Comparison of ENCODE assay signal across 11 cellular contexts in genomic region chr11:5691963-5692358, GRCh38. TPM values are rescaled to one million over a fixed set of nuclear protein-coding genes. Genes with fewer than 3 reads are reported as not detected.
DNase-seq lines count a peak whose midpoint lies in the region; ATAC-seq lines count a peak whose summit lies in the region.
"Had no signal": no experiment of that assay in that cellular context is flagged by ENCODE, and none has a peak within 500 bp of the region (broad histone marks: within the 10 kb centered on the region; RNA-seq: fewer than 3 reads in every experiment).

No MANE protein-coding gene starts in this region.

- H3K36me3 ChIP-seq in CD4-positive, CD25-positive, alpha-beta regulatory T cell (ENCODE audit: control insufficient read depth, insufficient read depth, low read length) = peaks cover 34% of the 10 kb centered on the region
- H3K36me3 ChIP-seq in KOPT-K1 (ENCODE audit: insufficient read depth, low read length) = peaks cover 11% of the 10 kb centered on the region

- H3K4me3 ChIP-seq in CD4-positive, CD25-positive, alpha-beta regulatory T cell (ENCODE audit: low read depth, low read length) = peak overlapping the region; percentile 96

- H3K27me3 ChIP-seq in CD4-positive, CD25-positive, alpha-beta regulatory T cell (ENCODE audit: control insufficient read depth, insufficient read depth, low read length) = no peaks in the 10 kb centered on the region

- no peaks in the 10 kb centered on the region for H3K27me3 Mint-ChIP-seq in CD4-positive, CD25-positive, alpha-beta regulatory T cell
- no peaks in the 10 kb centered on the region for H3K27me3 Mint-ChIP-seq in activated naive CD8-positive, alpha-beta T cell treated with anti-CD3 and anti-CD28 coated beads, Interleukin-2, amount 10 ng/mL, durations not matched to agents 7 days and 5 days
- no peaks in the 10 kb centered on the region for H3K27me3 Mint-ChIP-seq in naive thymus-derived CD8-positive, alpha-beta T cell

- H3K9me3 Mint-ChIP-seq in CD4-positive, CD25-positive, alpha-beta regulatory T cell = no peaks in the 10 kb centered on the region
- H3K9me3 Mint-ChIP-seq in activated naive CD8-positive, alpha-beta T cell treated with anti-CD3 and anti-CD28 coated beads, Interleukin-2, amount 10 ng/mL, durations not matched to agents 7 days and 5 days = no peaks in the 10 kb centered on the region
- H3K9me3 Mint-ChIP-seq in naive thymus-derived CD8-positive, alpha-beta T cell = no peaks in the 10 kb centered on the region

- peaks cover 29% of the 10 kb centered on the region for H3K36me3 Mint-ChIP-seq in CD4-positive, CD25-positive, alpha-beta regulatory T cell
- peaks cover 41% of the 10 kb centered on the region for H3K36me3 Mint-ChIP-seq in activated naive CD8-positive, alpha-beta T cell treated with anti-CD3 and anti-CD28 coated beads, Interleukin-2, amount 10 ng/mL, durations not matched to agents 7 days and 5 days
- peaks cover 5 to 38% (median 28%) of the 10 kb centered on the region in 3 donors for H3K36me3 Mint-ChIP-seq in naive thymus-derived CD8-positive, alpha-beta T cell

- H3K4me3 Mint-ChIP-seq in CD4-positive, CD25-positive, alpha-beta regulatory T cell = peak overlapping the region; percentile 93 to 98 (median 96)
- H3K4me3 Mint-ChIP-seq in activated naive CD8-positive, alpha-beta T cell treated with anti-CD3 and anti-CD28 coated beads, Interleukin-2, amount 10 ng/mL, durations not matched to agents 7 days and 5 days = peak overlapping the region; percentile 96
- H3K4me3 Mint-ChIP-seq in naive thymus-derived CD8-positive, alpha-beta T cell = peak overlapping the region; percentile 92 to 97 (median 94)

- H3K27ac ChIP-seq in CD4-positive, CD25-positive, alpha-beta regulatory T cell (ENCODE audit: insufficient read depth, low read length, poor library complexity, severe bottlenecking) = peak overlapping the region; percentile 87
- peak overlapping the region; percentile 33 for H3K27ac ChIP-seq in KOPT-K1 (ENCODE audit: low read depth, low read length, poor library complexity, severe bottlenecking)
- H3K27ac ChIP-seq: KMS-11 had no signal

- peaks cover 26 to 67% (median 58%) of the 10 kb centered on the region in 4 donors for H3K4me1 Mint-ChIP-seq in CD4-positive, CD25-positive, alpha-beta regulatory T cell
- H3K4me1 Mint-ChIP-seq in activated naive CD8-positive, alpha-beta T cell treated with anti-CD3 and anti-CD28 coated beads, Interleukin-2, amount 10 ng/mL, durations not matched to agents 7 days and 5 days = peaks cover 49% of the 10 kb centered on the region
- peaks cover 41 to 75% (median 67%) of the 10 kb centered on the region in 4 donors for H3K4me1 Mint-ChIP-seq in naive thymus-derived CD8-positive, alpha-beta T cell

- POLR2A ChIA-PET in activated naive CD8-positive, alpha-beta T cell treated with anti-CD3 and anti-CD28 coated beads, Interleukin-2, amount 10 ng/mL, durations not matched to agents 7 days and 5 days (lab: Charles Lee) = interaction anchor here (2.7 to 4.5 kb wide), 3 partner anchors 9 to 67 kb away, joined by 14 to 72 read pairs (median 29); partner anchors contain the start of gene TRIM34
- POLR2A ChIA-PET in naive thymus-derived CD8-positive, alpha-beta T cell (lab: Charles Lee) = interaction anchor here (3.2 kb wide), 1 partner anchor 9 kb away, joined by 24 read pairs; no protein-coding TSS in a partner anchor

- peak in 1 of 2 donors; percentile 11 for ATAC-seq in CD4-positive, CD25-positive, alpha-beta regulatory T cell (ENCODE audit: low read depth in 2 of 2)
- ATAC-seq in activated naive CD8-positive, alpha-beta T cell treated with anti-CD3 and anti-CD28 coated beads, Interleukin-2, amount 10 ng/mL, durations not matched to agents 7 days and 5 days (ENCODE audit: low read depth) = peak; percentile 11
- peak; percentile 8 to 51 for ATAC-seq in naive thymus-derived CD8-positive, alpha-beta T cell
- no peak for ATAC-seq in GM19452 (IDR thresholded peaks at IDR 0.05; ENCODE audit: unreplicated experiment)
- no peak for ATAC-seq in GM19455 (IDR thresholded peaks at IDR 0.05; ENCODE audit: unreplicated experiment)
- no peak for ATAC-seq in GM18909 (IDR thresholded peaks at IDR 0.05; ENCODE audit: poor library complexity, unreplicated experiment)

- peak overlapping the region; percentile 94 to 100 (median 95) for H3K27ac Mint-ChIP-seq in CD4-positive, CD25-positive, alpha-beta regulatory T cell
- peak overlapping the region; percentile 99 for H3K27ac Mint-ChIP-seq in activated naive CD8-positive, alpha-beta T cell treated with anti-CD3 and anti-CD28 coated beads, Interleukin-2, amount 10 ng/mL, durations not matched to agents 7 days and 5 days
- H3K27ac Mint-ChIP-seq in naive thymus-derived CD8-positive, alpha-beta T cell = peak overlapping the region; percentile 91 to 98 (median 95)

- peak in 2 of 3 donors; percentile 44 to 62 for DNase-seq in CD4-positive, CD25-positive, alpha-beta regulatory T cell
- no peak for DNase-seq in activated naive CD8-positive, alpha-beta T cell treated with anti-CD3 and anti-CD28 coated beads, Interleukin-2, amount 10 ng/mL, durations not matched to agents 7 days and 5 days
- peak in 2 of 10 donors; percentile 29 for DNase-seq in naive thymus-derived CD8-positive, alpha-beta T cell
- no peak for DNase-seq in DMS153 (lab: John Stamatoyannopoulos, UW)

- H3K4me1 ChIP-seq in CD4-positive, CD25-positive, alpha-beta regulatory T cell (ENCODE audit: control insufficient read depth, insufficient read depth, low read length, poor library complexity, severe bottlenecking) = peaks cover 63% of the 10 kb centered on the region

- no peaks in the 10 kb centered on the region for H3K9me3 ChIP-seq in CD4-positive, CD25-positive, alpha-beta regulatory T cell (ENCODE audit: control insufficient read depth in 2 of 2, low read length in 2 of 2)
- no peaks in the 10 kb centered on the region for H3K9me3 ChIP-seq in KOPT-K1 (ENCODE audit: insufficient read depth, low read length, poor library complexity, severe bottlenecking)

RNA-seq across cellular contexts. Expression of gene TRIM22, which starts 2.4 kb away (rescaled TPM):
- 378 TPM for total RNA-seq in CD4-positive, CD25-positive, alpha-beta regulatory T cell
- 100 to 1,000 TPM; 233 to 336 (median 250) TPM for polyA plus RNA-seq in CD4-positive, CD25-positive, alpha-beta regulatory T cell
- 100 to 1,000 TPM; 341 to 369 TPM for total RNA-seq in activated naive CD8-positive, alpha-beta T cell treated with anti-CD3 and anti-CD28 coated beads, Interleukin-2, amount 10 ng/mL, durations not matched to agents 7 days and 5 days
- 100 to 1,000 TPM; 242 to 243 TPM for total RNA-seq in naive thymus-derived CD8-positive, alpha-beta T cell
- 100 to 1,000 TPM; 108 to 143 (median 114) TPM for polyA plus RNA-seq in naive thymus-derived CD8-positive, alpha-beta T cell

RNA-seq across cellular contexts. Expression of gene TRIM5, which starts 7.1 kb away (rescaled TPM):
- 15.2 TPM for total RNA-seq in CD4-positive, CD25-positive, alpha-beta regulatory T cell
- polyA plus RNA-seq in CD4-positive, CD25-positive, alpha-beta regulatory T cell = 1 to 10 TPM; 6.0 to 7.7 (median 7.5) TPM
- 10 to 100 TPM; 33.1 to 36.4 TPM for total RNA-seq in activated naive CD8-positive, alpha-beta T cell treated with anti-CD3 and anti-CD28 coated beads, Interleukin-2, amount 10 ng/mL, durations not matched to agents 7 days and 5 days
- total RNA-seq in naive thymus-derived CD8-positive, alpha-beta T cell = 10 to 100 TPM; 39.4 to 41.8 TPM
- polyA plus RNA-seq in naive thymus-derived CD8-positive, alpha-beta T cell = 10 to 100 TPM in 1 of 3 donors, 1 to 10 TPM in 2; 9.6 to 10.4 (median 9.9) TPM

RNA-seq across cellular contexts. Expression of gene OR56B1, which starts 44.3 kb away (rescaled TPM):
- total RNA-seq in CD4-positive, CD25-positive, alpha-beta regulatory T cell = not detected
- under 1 TPM in 1 of 4 donors, not detected in 3; 0.09 TPM for polyA plus RNA-seq in CD4-positive, CD25-positive, alpha-beta regulatory T cell
- under 1 TPM; 0.86 to 0.99 TPM for total RNA-seq in activated naive CD8-positive, alpha-beta T cell treated with anti-CD3 and anti-CD28 coated beads, Interleukin-2, amount 10 ng/mL, durations not matched to agents 7 days and 5 days
- total RNA-seq in naive thymus-derived CD8-positive, alpha-beta T cell = under 1 TPM; 0.36 to 0.42 TPM
- not detected for polyA plus RNA-seq in naive thymus-derived CD8-positive, alpha-beta T cell
- total RNA-seq: Daoy, mesenteric fat pad had no signal

Comparison
In these comparisons a context has a peak if more than half of its experiments do, and no peak if none do; other contexts are left out.
1. ATAC-seq: peak in activated naive CD8-positive, alpha-beta T cell treated with anti-CD3 and anti-CD28 coated beads, Interleukin-2, amount 10 ng/mL, durations not matched to agents 7 days and 5 days (single experiment) and naive thymus-derived CD8-positive, alpha-beta T cell (2 of 2); none in GM19452 (single experiment), GM19455 (single experiment) and GM18909 (single experiment).
2. DNase-seq: peak in CD4-positive, CD25-positive, alpha-beta regulatory T cell (2 of 3); none in activated naive CD8-positive, alpha-beta T cell treated with anti-CD3 and anti-CD28 coated beads, Interleukin-2, amount 10 ng/mL, durations not matched to agents 7 days and 5 days (single experiment) and DMS153 (single experiment).
3. Peak in every context shown above with its lines, with median percentiles within 50 percentile points of each other: H3K27ac Mint-ChIP-seq and H3K4me3 Mint-ChIP-seq.